8 cellular contexts compared by ENCODE assay signal in genomic region chr1:99264201-99265021, GRCh38. TPM values are rescaled to one million over a fixed set of nuclear protein-coding genes. Genes with fewer than 3 reads are reported as not detected.
DNase-seq lines count a peak whose midpoint lies in the region; ATAC-seq and TF ChIP-seq lines count a peak whose summit lies in the region.

Gene PLPPR4, plus strand, starts transcription at chr1:99264492. Its CDS starts 102 bp downstream, at chr1:99264594.

- TF ChIP-seq CTCF in fibroblast of mammary gland (conservative IDR thresholded peaks at IDR 0.05; ENCODE audit: control insufficient read depth, insufficient read depth, low read depth, low read length) = no peak
- TF ChIP-seq CTCF in vagina (IDR thresholded peaks at IDR 0.05) = no peak

- peak; percentile 1 for DNase-seq in stimulated activated CD4-positive, alpha-beta T cell treated with anti-CD3 and anti-CD28 coated beads, Interleukin-4, amount 100 ng/mL, for 1 hour
- DNase-seq in stimulated activated CD4-positive, alpha-beta T cell treated with anti-CD3 and anti-CD28 coated beads, Interleukin-1b, Interleukin-23, amount 100 ng/mL, for 48 hours = no peak
- peak; percentile 11 for DNase-seq in SW480 (ENCODE audit: low spot score)
- DNase-seq in fibroblast of mammary gland (ENCODE audit: low read depth) = peak; percentile 8
- DNase-seq in vagina (ENCODE audit: extremely low spot score in 2 of 2) = no peak

- no peak within 1 kb of the TSS for H3K27ac ChIP-seq in muscle layer of colon (ENCODE audit: low read depth, low read length)
- H3K27ac ChIP-seq in vagina = peak within 1 kb of the TSS; percentile 40

- H3K9ac ChIP-seq in muscle layer of colon (ENCODE audit: low read length) = no peak within 1 kb of the TSS

- peak within 1 kb of the TSS; percentile 3 for H3K4me3 ChIP-seq in fibroblast of mammary gland (ENCODE audit: control insufficient read depth, low read depth, low read length)
- H3K4me3 ChIP-seq in muscle layer of colon (ENCODE audit: low read depth in 1 of 2, low read length in 2 of 2) = peak within 1 kb of the TSS; percentile 6 to 51
- peak within 1 kb of the TSS; percentile 39 to 45 for H3K4me3 ChIP-seq in vagina

- TF ChIP-seq POLR2A in vagina (IDR thresholded peaks at IDR 0.05) = no peak

- H3K4me1 ChIP-seq in muscle layer of colon (ENCODE audit: insufficient read depth, low read length) = peaks cover 4% of the 10 kb centered on the region
- peaks cover 8% of the 10 kb centered on the region for H3K4me1 ChIP-seq in vagina

- intact Hi-C loops in vagina (cut with DNase I) = no loop called here

- H3K9me3 ChIP-seq in muscle layer of colon (ENCODE audit: low read length) (no peaks in the 10 kb centered on the region), vagina (no peaks in the 10 kb centered on the region)

- ATAC-seq in GM21737 (IDR thresholded peaks at IDR 0.05; ENCODE audit: unreplicated experiment) (no peak), GM19395 (IDR thresholded peaks at IDR 0.05; ENCODE audit: unreplicated experiment) (no peak)

- peaks cover 0 to 5% of the 10 kb centered on the region in 2 donors for H3K27me3 ChIP-seq in muscle layer of colon (ENCODE audit: control insufficient read depth in 1 of 2, insufficient read depth in 2 of 2, low read length in 2 of 2)
- H3K27me3 ChIP-seq in vagina = no peaks in the 10 kb centered on the region

- H3K36me3 ChIP-seq in muscle layer of colon (ENCODE audit: insufficient read depth, low read length) = no peaks in the 10 kb centered on the region
- H3K36me3 ChIP-seq in vagina = no peaks in the 10 kb centered on the region

RNA-seq across cellular contexts. Expression of gene PLPPR4, which starts in this region (rescaled TPM):
- total RNA-seq in vagina = 1.5 TPM

Comparison
In these comparisons a context has a peak if more than half of its experiments do, and no peak if none do; other contexts are left out.
1. DNase-seq: peak in stimulated activated CD4-positive, alpha-beta T cell treated with anti-CD3 and anti-CD28 coated beads, Interleukin-4, amount 100 ng/mL, for 1 hour (single experiment), SW480 (single experiment) and fibroblast of mammary gland (single experiment); none in stimulated activated CD4-positive, alpha-beta T cell treated with anti-CD3 and anti-CD28 coated beads, Interleukin-1b, Interleukin-23, amount 100 ng/mL, for 48 hours (single experiment) and vagina (0 of 2).
2. Peak in every context shown above with its lines, with median percentiles within 50 percentile points of each other: H3K4me3 ChIP-seq.